Comparison of ENCODE assay signal across 12 cellular contexts in genomic region chr4:142194905-142195304, GRCh38.
"Had no signal": no experiment of that assay in that cellular context is flagged by ENCODE, and none has a peak within 500 bp of the region (broad histone marks: within the 10 kb centered on the region; RNA-seq: fewer than 3 reads in every experiment).

No MANE protein-coding gene starts in this region.

- H3K27me3 ChIP-seq: ascending aorta, esophagus muscularis mucosa, neutrophil, stomach had no signal

- H3K9me3 ChIP-seq: ascending aorta, esophagus muscularis mucosa, neutrophil, stomach had no signal

- H3K4me1 ChIP-seq: ascending aorta, esophagus muscularis mucosa, stomach had no signal

- DNase-seq: activated CD4-positive, alpha-beta T cell treated with anti-CD3 and anti-CD28 coated beads, Interleukin-2, amount 50 U/mL, for 1 hour; activated naive CD4-positive, alpha-beta T cell; caudate nucleus; naive thymus-derived CD8-positive, alpha-beta T cell; stimulated activated CD4-positive, alpha-beta T cell treated with anti-CD3 and anti-CD28 coated beads, Interleukin-12 subunit alpha, Interleukin-12 subunit beta, amount 100 ng/mL, for 4 hours; stimulated activated CD4-positive, alpha-beta T cell treated with anti-CD3 and anti-CD28 coated beads, Interleukin-2, amount 100 ng/mL, for 24 hours; stomach had no signal

- ATAC-seq: activated CD4-positive, CD25-positive, alpha-beta regulatory T cell treated with anti-CD3 and anti-CD28 coated beads, Interleukin-2, amount 50 U/mL, for 24 hours; naive thymus-derived CD8-positive, alpha-beta T cell had no signal

- H3K4me3 ChIP-seq: ascending aorta, esophagus muscularis mucosa, lung, stomach had no signal

- H3K27ac ChIP-seq: esophagus muscularis mucosa, neutrophil, stomach had no signal

- H3K36me3 ChIP-seq: ascending aorta, esophagus muscularis mucosa, neutrophil had no signal
